ENCODE assay signal across 13 cellular contexts in genomic region chr7:100879685-100880261, GRCh38. TPM values are rescaled to one million over a fixed set of nuclear protein-coding genes. Genes with fewer than 3 reads are reported as not detected.
DNase-seq lines count a peak whose midpoint lies in the region; ATAC-seq, FAIRE-seq and TF ChIP-seq lines count a peak whose summit lies in the region.
"Had no signal": no experiment of that assay in that cellular context is flagged by ENCODE, and none has a peak within 500 bp of the region (broad histone marks: within the 10 kb centered on the region; RNA-seq: fewer than 3 reads in every experiment).

No MANE protein-coding gene starts in this region.

- no peak for DNase-seq in activated T-cell treated with anti-CD3 and anti-CD28 coated beads, Interleukin-2, amount 50 U/mL, for 24 hours
- DNase-seq in activated T-cell treated with anti-CD3 and anti-CD28 coated beads, Interleukin-2, amount 50 U/mL, for 1 hour = no peak
- DNase-seq in WERI-Rb-1 (peak; percentile 83), frontal cortex (ENCODE audit: low spot score in 2 of 2) (peak; percentile 56 to 66), kidney glomerular epithelial cell (lab: John Stamatoyannopoulos, UW) (no peak), coronary artery (ENCODE audit: low spot score) (no peak), NCI-H2196 treated with DMSO at 0.1 percent for 48 hours (lab: John Stamatoyannopoulos, UW; ENCODE audit: unreplicated experiment) (no peak)
- no peak for DNase-seq in stimulated activated effector memory CD8-positive, alpha-beta T cell treated with anti-CD3 and anti-CD28 coated beads, Interleukin-12 subunit alpha, Interleukin-12 subunit beta, amount 100 ng/mL, for 72 hours (ENCODE audit: low spot score in 2 of 2)
- DNase-seq: T1000, upper lobe of left lung had no signal

- FAIRE-seq in frontal cortex (lab: Jason Lieb, UNC) = no peak
- FAIRE-seq: bronchial epithelial cell had no signal

- no peak for TF ChIP-seq CTCF in WERI-Rb-1 (IDR thresholded peaks at IDR 0.05; ENCODE audit: low read depth, low read length)
- TF ChIP-seq CTCF in coronary artery (IDR thresholded peaks at IDR 0.05) = no peak

- no peaks in the 10 kb centered on the region for H3K27me3 Mint-ChIP-seq in activated T-cell treated with anti-CD3 and anti-CD28 coated beads, Interleukin-2, amount 50 U/mL, for 24 hours

- no peaks in the 10 kb centered on the region for H3K9me3 ChIP-seq in WERI-Rb-1 (ENCODE audit: severe bottlenecking)
- H3K9me3 ChIP-seq: Peyer's patch, upper lobe of left lung had no signal

- H3K27me3 ChIP-seq in WERI-Rb-1 (ENCODE audit: insufficient read depth, low read depth, severe bottlenecking) = no peaks in the 10 kb centered on the region
- H3K27me3 ChIP-seq: Peyer's patch, upper lobe of left lung had no signal

- no peaks in the 10 kb centered on the region for H3K9me3 Mint-ChIP-seq in activated T-cell treated with anti-CD3 and anti-CD28 coated beads, Interleukin-2, amount 50 U/mL, for 24 hours
- H3K9me3 Mint-ChIP-seq in stimulated activated effector memory CD8-positive, alpha-beta T cell treated with anti-CD3 and anti-CD28 coated beads, Interleukin-12 subunit alpha, Interleukin-12 subunit beta, amount 100 ng/mL, for 72 hours = no peaks in the 10 kb centered on the region

- peak overlapping the region; percentile 82 for H3K27ac Mint-ChIP-seq in activated T-cell treated with anti-CD3 and anti-CD28 coated beads, Interleukin-2, amount 50 U/mL, for 24 hours
- peak overlapping the region; percentile 95 for H3K27ac Mint-ChIP-seq in stimulated activated effector memory CD8-positive, alpha-beta T cell treated with anti-CD3 and anti-CD28 coated beads, Interleukin-12 subunit alpha, Interleukin-12 subunit beta, amount 100 ng/mL, for 72 hours

- H3K36me3 ChIP-seq in WERI-Rb-1 = peaks cover 90% of the 10 kb centered on the region

- no peak for ATAC-seq in stimulated activated effector memory CD8-positive, alpha-beta T cell treated with anti-CD3 and anti-CD28 coated beads, Interleukin-12 subunit alpha, Interleukin-12 subunit beta, amount 100 ng/mL, for 72 hours

- peak overlapping the region; percentile 32 for H3K4me3 ChIP-seq in WERI-Rb-1 (ENCODE audit: low read depth, low read length)
- H3K4me3 ChIP-seq in coronary artery = no peak overlapping the region
- H3K4me3 ChIP-seq: Peyer's patch, skin epidermis, upper lobe of left lung had no signal

- H3K36me3 Mint-ChIP-seq in activated T-cell treated with anti-CD3 and anti-CD28 coated beads, Interleukin-2, amount 50 U/mL, for 24 hours (ENCODE audit: low read depth) = peaks cover 99% of the 10 kb centered on the region
- H3K36me3 Mint-ChIP-seq in stimulated activated effector memory CD8-positive, alpha-beta T cell treated with anti-CD3 and anti-CD28 coated beads, Interleukin-12 subunit alpha, Interleukin-12 subunit beta, amount 100 ng/mL, for 72 hours = peaks cover 100% of the 10 kb centered on the region

- no peak overlapping the region for H3K4me3 Mint-ChIP-seq in activated T-cell treated with anti-CD3 and anti-CD28 coated beads, Interleukin-2, amount 50 U/mL, for 24 hours
- H3K4me3 Mint-ChIP-seq in stimulated activated effector memory CD8-positive, alpha-beta T cell treated with anti-CD3 and anti-CD28 coated beads, Interleukin-12 subunit alpha, Interleukin-12 subunit beta, amount 100 ng/mL, for 72 hours = no peak overlapping the region

- H3K27ac ChIP-seq in WERI-Rb-1 = peak overlapping the region; percentile 70
- H3K27ac ChIP-seq in coronary artery = no peak overlapping the region
- H3K27ac ChIP-seq: Peyer's patch, skin epidermis, upper lobe of left lung had no signal

- H3K4me1 Mint-ChIP-seq in activated T-cell treated with anti-CD3 and anti-CD28 coated beads, Interleukin-2, amount 50 U/mL, for 24 hours (ENCODE audit: low read depth) = peaks cover 60% of the 10 kb centered on the region
- H3K4me1 Mint-ChIP-seq in stimulated activated effector memory CD8-positive, alpha-beta T cell treated with anti-CD3 and anti-CD28 coated beads, Interleukin-12 subunit alpha, Interleukin-12 subunit beta, amount 100 ng/mL, for 72 hours = peaks cover 71% of the 10 kb centered on the region

RNA-seq across cellular contexts. Expression of gene SRRT, which starts 4.9 kb away (rescaled TPM):
- 23.2 TPM for total RNA-seq in frontal cortex

RNA-seq across cellular contexts. Expression of gene UFSP1, which starts 9.7 kb away (rescaled TPM):
- 3.7 TPM for total RNA-seq in frontal cortex

RNA-seq across cellular contexts. Expression of gene TRIP6, which starts 12.6 kb away (rescaled TPM):
- 4.1 TPM for total RNA-seq in frontal cortex

RNA-seq across cellular contexts. Expression of gene ACHE, which starts 15.9 kb away (rescaled TPM):
- total RNA-seq in frontal cortex = 11.0 TPM
- total RNA-seq: bronchial epithelial cell had no signal

RNA-seq across cellular contexts. Expression of gene SLC12A9, which starts 27.3 kb away (rescaled TPM):
- 18.3 TPM for total RNA-seq in frontal cortex

Comparison
In these comparisons a context has a peak if more than half of its experiments do, and no peak if none do; other contexts are left out.
1. DNase-seq: peak in WERI-Rb-1 (single experiment) and frontal cortex (2 of 2); none in activated T-cell treated with anti-CD3 and anti-CD28 coated beads, Interleukin-2, amount 50 U/mL, for 24 hours (single experiment), activated T-cell treated with anti-CD3 and anti-CD28 coated beads, Interleukin-2, amount 50 U/mL, for 1 hour (single experiment), stimulated activated effector memory CD8-positive, alpha-beta T cell treated with anti-CD3 and anti-CD28 coated beads, Interleukin-12 subunit alpha, Interleukin-12 subunit beta, amount 100 ng/mL, for 72 hours (0 of 2), kidney glomerular epithelial cell (single experiment), coronary artery (single experiment) and NCI-H2196 treated with DMSO at 0.1 percent for 48 hours (single experiment).